Comparison of ENCODE assay signal across 8 cellular contexts in genomic region chr4:25441519-25442117, GRCh38.
A peak's percentile ranks its signal among the peaks of the same experiment; 100 is the strongest.
DNase-seq lines count a peak whose midpoint lies in the region; ATAC-seq and TF ChIP-seq lines count a peak whose summit lies in the region.

No MANE protein-coding gene starts in this region.

- CTCF ChIA-PET in WTC11 (lab: Charles Lee), result interaction anchor here (0.6 to 4.3 kb wide), 44 partner anchors 9 to 385 kb away, joined by 3 to 73 read pairs (median 4); partner anchors contain the start of gene SLC34A2

- H3K27me3 Mint-ChIP-seq in WTC11 (ENCODE audit: low read depth), result no peaks in the 10 kb centered on the region; the same call in 1 of the 2 replicates

- H3K9me3 Mint-ChIP-seq in WTC11, result peaks cover 13% of the 10 kb centered on the region

- DNase-seq in AG09319 (ENCODE audit: extremely low read depth, low read depth), result no peak
- DNase-seq in GM13977 (ENCODE audit: low spot score), result peak; percentile 36
- peak; percentile 41 for DNase-seq in NCI-H2107 (lab: John Stamatoyannopoulos, UW)
- DNase-seq in WTC11 (ENCODE audit: low spot score), result peak; percentile 74
- no peak for DNase-seq in Right ventricle myocardium superior
- peak; percentile 27 for DNase-seq in putamen (ENCODE audit: low spot score)

- POLR2A ChIA-PET in WTC11 (lab: Charles Lee), result interaction anchor here (1.4 kb wide), 1 partner anchor 328 kb away, joined by 5 read pairs; no protein-coding TSS in a partner anchor

- no peaks in the 10 kb centered on the region for H3K36me3 Mint-ChIP-seq in WTC11

- peak; percentile 92 for ATAC-seq in WTC11
- peak; percentile 87 for ATAC-seq in Right ventricle myocardium superior (ENCODE audit: poor library complexity)
- ATAC-seq in GM18511 (IDR thresholded peaks at IDR 0.05; ENCODE audit: unreplicated experiment), result no peak
- ATAC-seq in GM18498 (IDR thresholded peaks at IDR 0.05; ENCODE audit: unreplicated experiment), result no peak

- in situ Hi-C loops in GM13977 (cut with MboI; ENCODE audit: low pct_unique_long_range_greater_than_20kb, low sequenced_read_pairs, unreplicated experiment), result loop anchor here (25.0 kb wide), 1 partner anchor 321 kb away; no protein-coding TSS in a partner anchor

- peaks cover 14% of the 10 kb centered on the region for H3K4me1 Mint-ChIP-seq in WTC11

- intact Hi-C loops in Right ventricle myocardium superior (cut with DNase I), result loop anchor here (2.0 kb wide), 1 partner anchor 325 kb away; no protein-coding TSS in a partner anchor

- TF ChIP-seq CTCF in AG09319 (IDR thresholded peaks at IDR 0.05; ENCODE audit: low read depth, low read length) (peak; percentile 58), GM13977 (IDR thresholded peaks at IDR 0.05; ENCODE audit: extremely low read depth, insufficient read depth, missing control alignments) (peak; percentile 63), WTC11 (IDR thresholded peaks at IDR 0.05) (peak; percentile 30; the same call in 1 of the 2 replicates)

- no peak overlapping the region for H3K4me3 Mint-ChIP-seq in WTC11

- H3K27ac Mint-ChIP-seq in WTC11, result no peak overlapping the region

TF ChIP-seq in WTC11, 78 proteins besides CTCF, POLR2A, EP300 and RAD21:
- TF ChIP-seq CREM (CRISPR knock-in tag; IDR thresholded peaks at IDR 0.05) (no peak), GTF2I (CRISPR knock-in tag; conservative IDR thresholded peaks at IDR 0.05) (no peak), ZBTB43 (CRISPR knock-in tag; IDR thresholded peaks at IDR 0.05) (no peak), FOXK1 (CRISPR knock-in tag; IDR thresholded peaks at IDR 0.05) (no peak), PRDM15 (CRISPR knock-in tag; IDR thresholded peaks at IDR 0.05) (no peak), RORB (CRISPR knock-in tag; IDR thresholded peaks at IDR 0.05) (no peak), TCF7 (CRISPR knock-in tag; IDR thresholded peaks at IDR 0.05; ENCODE audit: low read depth) (no peak), CDX4 (CRISPR knock-in tag; IDR thresholded peaks at IDR 0.05; ENCODE audit: borderline replicate concordance) (no peak), CREB1 (CRISPR knock-in tag; IDR thresholded peaks at IDR 0.05) (no peak), PRRX2 (CRISPR knock-in tag; IDR thresholded peaks at IDR 0.05) (no peak), HMGXB4 (CRISPR knock-in tag; IDR thresholded peaks at IDR 0.05) (no peak), ZNF317 (CRISPR knock-in tag; IDR thresholded peaks at IDR 0.05; ENCODE audit: borderline replicate concordance, low read depth) (no peak), ZMAT4 (CRISPR knock-in tag; IDR thresholded peaks at IDR 0.05) (no peak), HMGA2 (CRISPR knock-in tag; IDR thresholded peaks at IDR 0.05) (no peak), ZNF232 (CRISPR knock-in tag; IDR thresholded peaks at IDR 0.05) (no peak), JUN (CRISPR knock-in tag; IDR thresholded peaks at IDR 0.05) (no peak)

Comparison
In these comparisons a context has a peak if more than half of its experiments do, and no peak if none do; other contexts are left out.
1. DNase-seq: peak in GM13977 (single experiment), NCI-H2107 (single experiment), WTC11 (single experiment) and putamen (single experiment); none in AG09319 (single experiment) and Right ventricle myocardium superior (single experiment).
2. ATAC-seq: peak in WTC11 (single experiment) and Right ventricle myocardium superior (single experiment); none in GM18511 (single experiment) and GM18498 (single experiment).
3. Peak in every context shown above with its lines, with median percentiles within 50 percentile points of each other: CTCF ChIP-seq.